Comparison of ENCODE assay signal across 2 cellular contexts in genomic region chr5:32230356-32231099, GRCh38.
TF ChIP-seq lines count a peak whose summit lies in the region.

No MANE protein-coding gene starts in this region.

TF ChIP-seq in GM12878, 131 proteins besides CTCF, POLR2A, EP300 and RAD21:
- TF ChIP-seq KAT2A (conservative IDR thresholded peaks at IDR 0.05; ENCODE audit: control insufficient read depth, low read depth, low read length), result no peak
- no peak for TF ChIP-seq NFXL1 (IDR thresholded peaks at IDR 0.05; ENCODE audit: borderline replicate concordance)
- TF ChIP-seq TBL1XR1 (IDR thresholded peaks at IDR 0.05; ENCODE audit: low read depth, low read length), result no peak
- TF ChIP-seq TCF12 (IDR thresholded peaks at IDR 0.05; ENCODE audit: low read depth, low read length), result no peak
- no peak for TF ChIP-seq TCF3 (IDR thresholded peaks at IDR 0.05; ENCODE audit: borderline replicate concordance, insufficient read depth, low read depth, low read length)
- TF ChIP-seq, protein P1, sequence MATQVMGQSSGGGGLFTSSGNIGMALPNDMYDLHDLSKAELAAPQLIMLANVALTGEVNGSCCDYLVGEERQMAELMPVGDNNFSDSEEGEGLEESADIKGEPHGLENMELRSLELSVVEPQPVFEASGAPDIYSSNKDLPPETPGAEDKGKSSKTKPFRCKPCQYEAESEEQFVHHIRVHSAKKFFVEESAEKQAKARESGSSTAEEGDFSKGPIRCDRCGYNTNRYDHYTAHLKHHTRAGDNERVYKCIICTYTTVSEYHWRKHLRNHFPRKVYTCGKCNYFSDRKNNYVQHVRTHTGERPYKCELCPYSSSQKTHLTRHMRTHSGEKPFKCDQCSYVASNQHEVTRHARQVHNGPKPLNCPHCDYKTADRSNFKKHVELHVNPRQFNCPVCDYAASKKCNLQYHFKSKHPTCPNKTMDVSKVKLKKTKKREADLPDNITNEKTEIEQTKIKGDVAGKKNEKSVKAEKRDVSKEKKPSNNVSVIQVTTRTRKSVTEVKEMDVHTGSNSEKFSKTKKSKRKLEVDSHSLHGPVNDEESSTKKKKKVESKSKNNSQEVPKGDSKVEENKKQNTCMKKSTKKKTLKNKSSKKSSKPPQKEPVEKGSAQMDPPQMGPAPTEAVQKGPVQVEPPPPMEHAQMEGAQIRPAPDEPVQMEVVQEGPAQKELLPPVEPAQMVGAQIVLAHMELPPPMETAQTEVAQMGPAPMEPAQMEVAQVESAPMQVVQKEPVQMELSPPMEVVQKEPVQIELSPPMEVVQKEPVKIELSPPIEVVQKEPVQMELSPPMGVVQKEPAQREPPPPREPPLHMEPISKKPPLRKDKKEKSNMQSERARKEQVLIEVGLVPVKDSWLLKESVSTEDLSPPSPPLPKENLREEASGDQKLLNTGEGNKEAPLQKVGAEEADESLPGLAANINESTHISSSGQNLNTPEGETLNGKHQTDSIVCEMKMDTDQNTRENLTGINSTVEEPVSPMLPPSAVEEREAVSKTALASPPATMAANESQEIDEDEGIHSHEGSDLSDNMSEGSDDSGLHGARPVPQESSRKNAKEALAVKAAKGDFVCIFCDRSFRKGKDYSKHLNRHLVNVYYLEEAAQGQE (IDR thresholded peaks at IDR 0.05; ENCODE audit: low read depth, low read length), result no peak
- no peak for TF ChIP-seq JUND (IDR thresholded peaks at IDR 0.05; ENCODE audit: low read depth, low read length)
- no peak for TF ChIP-seq TCF7 (IDR thresholded peaks at IDR 0.05; ENCODE audit: borderline replicate concordance)
- no peak for TF ChIP-seq ESRRA (IDR thresholded peaks at IDR 0.05; ENCODE audit: low read length)
- no peak for TF ChIP-seq SMAD1 (IDR thresholded peaks at IDR 0.05; ENCODE audit: low read depth, partially characterized antibody)
- TF ChIP-seq JUNB (IDR thresholded peaks at IDR 0.05), result no peak
- TF ChIP-seq, protein P2, sequence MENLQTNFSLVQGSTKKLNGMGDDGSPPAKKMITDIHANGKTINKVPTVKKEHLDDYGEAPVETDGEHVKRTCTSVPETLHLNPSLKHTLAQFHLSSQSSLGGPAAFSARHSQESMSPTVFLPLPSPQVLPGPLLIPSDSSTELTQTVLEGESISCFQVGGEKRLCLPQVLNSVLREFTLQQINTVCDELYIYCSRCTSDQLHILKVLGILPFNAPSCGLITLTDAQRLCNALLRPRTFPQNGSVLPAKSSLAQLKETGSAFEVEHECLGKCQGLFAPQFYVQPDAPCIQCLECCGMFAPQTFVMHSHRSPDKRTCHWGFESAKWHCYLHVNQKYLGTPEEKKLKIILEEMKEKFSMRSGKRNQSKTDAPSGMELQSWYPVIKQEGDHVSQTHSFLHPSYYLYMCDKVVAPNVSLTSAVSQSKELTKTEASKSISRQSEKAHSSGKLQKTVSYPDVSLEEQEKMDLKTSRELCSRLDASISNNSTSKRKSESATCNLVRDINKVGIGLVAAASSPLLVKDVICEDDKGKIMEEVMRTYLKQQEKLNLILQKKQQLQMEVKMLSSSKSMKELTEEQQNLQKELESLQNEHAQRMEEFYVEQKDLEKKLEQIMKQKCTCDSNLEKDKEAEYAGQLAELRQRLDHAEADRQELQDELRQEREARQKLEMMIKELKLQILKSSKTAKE (IDR thresholded peaks at IDR 0.05; ENCODE audit: low read depth, poor library complexity, severe bottlenecking), result no peak
- no peak for TF ChIP-seq ZBTB4 (CRISPR knock-in tag; IDR thresholded peaks at IDR 0.05)
TF ChIP-seq in GM12878: peak in this region for 0.

TF ChIP-seq in SK-N-SH, 30 proteins besides CTCF, POLR2A, EP300 and RAD21:
- no peak for TF ChIP-seq USF1 (IDR thresholded peaks at IDR 0.05; ENCODE audit: borderline replicate concordance, low read depth)
- no peak for TF ChIP-seq MXI1 (IDR thresholded peaks at IDR 0.05; ENCODE audit: low read depth, low read length)
- no peak for TF ChIP-seq GATA2 (CRISPR knock-in tag; IDR thresholded peaks at IDR 0.05)
- no peak for TF ChIP-seq FOXM1 (IDR thresholded peaks at IDR 0.05; ENCODE audit: low read depth)
- no peak for TF ChIP-seq SMC3 (IDR thresholded peaks at IDR 0.05; ENCODE audit: low read depth, low read length)
- TF ChIP-seq NRF1 (IDR thresholded peaks at IDR 0.05; ENCODE audit: low read depth, low read length), result no peak
- TF ChIP-seq RXRA (IDR thresholded peaks at IDR 0.05; ENCODE audit: borderline replicate concordance, low read depth), result no peak
- TF ChIP-seq FOXJ3 (CRISPR knock-in tag; IDR thresholded peaks at IDR 0.05), result no peak
- no peak for TF ChIP-seq USF2 (IDR thresholded peaks at IDR 0.05; ENCODE audit: borderline replicate concordance, low read depth, low read length)
- TF ChIP-seq JUND (IDR thresholded peaks at IDR 0.05), result no peak
- no peak for TF ChIP-seq RFX5 (IDR thresholded peaks at IDR 0.05; ENCODE audit: low read length)
- TF ChIP-seq YY1 (IDR thresholded peaks at IDR 0.05; ENCODE audit: low read depth), result no peak
- no peak for TF ChIP-seq EZH2phosphoT487 (IDR thresholded peaks at IDR 0.05; ENCODE audit: borderline replicate concordance, low read depth)
- no peak for TF ChIP-seq SIN3A (IDR thresholded peaks at IDR 0.05; ENCODE audit: borderline replicate concordance, low read depth, low read length)
- no peak for TF ChIP-seq TAF1 (IDR thresholded peaks at IDR 0.05; ENCODE audit: borderline replicate concordance, low read depth, low read length)
